In the genomic region with DNA sequence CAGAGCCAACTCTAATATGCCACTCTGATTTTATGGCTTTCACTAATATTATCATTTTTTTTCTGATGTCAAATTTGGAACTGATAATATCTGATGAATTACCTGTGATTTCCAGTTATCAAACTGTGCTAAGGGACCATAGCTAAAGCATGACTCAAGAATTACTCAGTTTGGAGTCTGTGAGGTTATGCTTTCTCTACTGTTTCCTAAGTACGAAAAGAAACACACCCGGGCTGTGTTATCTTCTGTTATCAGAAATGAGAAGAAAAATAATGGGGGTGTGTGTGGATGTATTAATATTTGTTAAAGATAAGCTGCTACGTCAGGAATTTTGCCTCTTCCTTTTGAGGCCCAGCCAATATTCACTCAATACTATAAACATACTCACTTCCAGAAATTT, we compare ENCODE assay signal across 27 cellular contexts.
"Had no signal": no experiment of that assay in that cellular context is flagged by ENCODE, and none has a peak within 500 bp of the region (broad histone marks: within the 10 kb centered on the region; RNA-seq: fewer than 3 reads in every experiment).

No MANE protein-coding gene starts in this region.

- DNase-seq: activated CD4-positive, alpha-beta T cell treated with anti-CD3 and anti-CD28 coated beads for 36 hours; activated CD4-positive, alpha-beta T cell treated with anti-CD3 and anti-CD28 coated beads, Interleukin-2, amount 50 U/mL, for 4 hours; activated CD4-positive, CD25-positive, alpha-beta regulatory T cell; activated effector memory CD4-positive, alpha-beta T cell treated with Interleukin-2 at 50 U/mL for 16 hours; activated naive CD4-positive, alpha-beta T cell treated with Interleukin-2 at 50 U/mL for 16 hours; activated naive CD8-positive, alpha-beta T cell treated with anti-CD3 and anti-CD28 coated beads for 36 hours; adrenal gland; central memory CD4-positive, alpha-beta T cell; effector CD8-positive, alpha-beta T cell; kidney; midbrain; naive thymus-derived CD4-positive, alpha-beta T cell; nucleus accumbens; right lobe of liver; stimulated activated CD4-positive, alpha-beta T cell treated with anti-CD3 and anti-CD28 coated beads, Interleukin-12 subunit alpha, Interleukin-12 subunit beta, amount 100 ng/mL, for 4 hours; stimulated activated CD4-positive, alpha-beta T cell treated with anti-CD3 and anti-CD28 coated beads, Interleukin-4, amount 100 ng/mL, for 1 hour; uterus had no signal

- H3K27me3 ChIP-seq: adrenal gland, breast epithelium, gastroesophageal sphincter, hepatocyte, right lobe of liver, uterus had no signal

- FAIRE-seq: astrocyte, colon, endometrium, kidney had no signal

- H2AFZ ChIP-seq: hepatocyte had no signal

- H3K27ac ChIP-seq: adrenal gland, breast epithelium, gastroesophageal sphincter, hepatocyte, right lobe of liver, thoracic aorta, uterus had no signal

- H3K4me1 Mint-ChIP-seq: activated CD4-positive, alpha-beta T cell treated with anti-CD3 and anti-CD28 coated beads for 36 hours; activated naive CD8-positive, alpha-beta T cell treated with anti-CD3 and anti-CD28 coated beads for 36 hours; memory B cell; naive thymus-derived CD4-positive, alpha-beta T cell had no signal

- H3K4me3 ChIP-seq: adrenal gland, breast epithelium, gastroesophageal sphincter, hepatocyte, right lobe of liver, thoracic aorta, uterus had no signal

- H3K4me1 ChIP-seq: adrenal gland, breast epithelium, gastroesophageal sphincter, right lobe of liver, uterus had no signal

- H3K9me3 ChIP-seq: adrenal gland, breast epithelium, gastroesophageal sphincter, right lobe of liver, thoracic aorta, uterus had no signal

- H3K4me3 Mint-ChIP-seq: activated CD4-positive, alpha-beta T cell treated with anti-CD3 and anti-CD28 coated beads for 36 hours; activated naive CD8-positive, alpha-beta T cell treated with anti-CD3 and anti-CD28 coated beads for 36 hours; memory B cell; naive thymus-derived CD4-positive, alpha-beta T cell; stimulated activated naive CD8-positive, alpha-beta T cell treated with anti-CD3 and anti-CD28 coated beads, Interleukin-15, Interleukin-2, amounts not matched to agents 100 ng/mL and 50 ng/mL, for 24 hours; type B pancreatic cell had no signal

- H3K36me3 ChIP-seq: adrenal gland, breast epithelium, gastroesophageal sphincter, right lobe of liver, thoracic aorta, uterus had no signal

- ATAC-seq: activated CD4-positive, alpha-beta T cell treated with anti-CD3 and anti-CD28 coated beads for 36 hours; gastroesophageal sphincter; naive thymus-derived CD4-positive, alpha-beta T cell had no signal

- H3K27ac Mint-ChIP-seq: activated CD4-positive, alpha-beta T cell treated with anti-CD3 and anti-CD28 coated beads for 36 hours; activated naive CD8-positive, alpha-beta T cell treated with anti-CD3 and anti-CD28 coated beads for 36 hours; memory B cell; naive thymus-derived CD4-positive, alpha-beta T cell; stimulated activated naive CD8-positive, alpha-beta T cell treated with anti-CD3 and anti-CD28 coated beads, Interleukin-15, Interleukin-2, amounts not matched to agents 100 ng/mL and 50 ng/mL, for 24 hours; type B pancreatic cell had no signal

- H3K4me2 ChIP-seq: hepatocyte had no signal

- H3K9me3 Mint-ChIP-seq: memory B cell; stimulated activated naive CD8-positive, alpha-beta T cell treated with anti-CD3 and anti-CD28 coated beads, Interleukin-15, Interleukin-2, amounts not matched to agents 100 ng/mL and 50 ng/mL, for 24 hours had no signal

- H3K36me3 Mint-ChIP-seq: activated naive CD8-positive, alpha-beta T cell treated with anti-CD3 and anti-CD28 coated beads for 36 hours; memory B cell; naive thymus-derived CD4-positive, alpha-beta T cell; type B pancreatic cell had no signal

- H3K27me3 Mint-ChIP-seq: activated CD4-positive, alpha-beta T cell treated with anti-CD3 and anti-CD28 coated beads for 36 hours; activated naive CD8-positive, alpha-beta T cell treated with anti-CD3 and anti-CD28 coated beads for 36 hours; memory B cell; naive thymus-derived CD4-positive, alpha-beta T cell; stimulated activated naive CD8-positive, alpha-beta T cell treated with anti-CD3 and anti-CD28 coated beads, Interleukin-15, Interleukin-2, amounts not matched to agents 100 ng/mL and 50 ng/mL, for 24 hours; type B pancreatic cell had no signal
